8 cellular contexts compared by ENCODE assay signal in the genomic region with DNA sequence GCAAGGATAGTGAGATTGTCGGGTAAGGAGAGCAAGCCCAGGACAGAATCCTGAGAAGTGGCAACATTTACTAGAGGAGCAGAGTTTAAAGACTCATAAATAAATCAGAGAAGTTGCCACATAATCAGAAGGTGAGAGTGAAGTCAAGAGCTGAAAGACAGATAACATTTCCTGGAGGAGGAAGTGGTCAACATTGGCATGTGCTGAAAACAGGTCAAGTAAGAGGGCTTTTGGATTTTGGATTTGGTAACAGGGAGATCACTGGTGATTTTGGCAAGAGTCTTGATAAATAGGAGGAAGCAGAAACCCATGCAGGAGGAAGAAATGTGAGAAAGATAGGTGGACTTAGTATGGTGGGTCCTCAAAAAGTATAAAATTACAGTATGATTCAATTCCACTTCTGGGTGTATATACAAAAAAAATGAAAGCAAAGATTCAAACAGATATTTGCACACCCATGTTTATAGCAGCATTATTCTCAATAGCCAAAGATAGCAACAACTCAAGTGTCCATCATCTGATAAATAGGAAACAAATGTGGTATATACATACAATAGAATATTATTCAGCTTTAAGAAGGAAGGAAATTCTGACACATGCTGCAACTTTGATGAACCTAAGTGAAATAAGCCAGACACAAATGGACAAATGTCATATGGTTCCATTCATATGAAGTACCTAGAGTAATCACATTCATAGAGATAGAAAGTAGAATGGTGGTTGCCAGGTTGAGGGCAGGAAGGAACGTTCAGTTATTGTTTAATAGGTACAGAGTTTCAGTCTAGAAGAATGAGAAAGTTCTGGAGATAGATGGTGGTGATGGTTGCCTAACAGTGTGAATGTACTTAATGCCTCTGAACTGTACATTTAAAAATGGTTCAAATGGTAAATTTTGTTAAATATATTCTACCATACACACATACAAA. TPM values are rescaled to one million over a fixed set of nuclear protein-coding genes. Genes with fewer than 3 reads are reported as not detected.
DNase-seq lines count a peak whose midpoint lies in the region; ATAC-seq, FAIRE-seq and TF ChIP-seq lines count a peak whose summit lies in the region.

No MANE protein-coding gene starts in this region.

- peaks cover 81% of the 10 kb centered on the region for H3K4me1 Mint-ChIP-seq in activated T-helper 1 cell treated with anti-CD3 and anti-CD28 coated beads, Interleukin-12 subunit alpha, Interleukin-12 subunit beta, Interleukin-2, Interleukin-4 antibody, amounts not matched to agents 30 ng/mL and 10 ng/mL and 1 ng/mL, durations not matched to agents 14 hours and 24 hours and 36 hours (ENCODE audit: low read depth)

- no peak for TF ChIP-seq RAD21 in A549 (conservative IDR thresholded peaks at IDR 0.05 in 1 of 2, IDR thresholded peaks at IDR 0.05 in 1 of 2)

- CTCF ChIA-PET in A549 (lab: Yijun Ruan, JAX): no interaction called here

- no peak for TF ChIP-seq CTCF in A549 (IDR thresholded peaks at IDR 0.05)
- no peak for TF ChIP-seq CTCF in vagina (IDR thresholded peaks at IDR 0.05)
- no peak for TF ChIP-seq CTCF in D721Med (IDR thresholded peaks at IDR 0.05; ENCODE audit: insufficient read depth, missing control alignments)

- no peak for ATAC-seq in A549
- ATAC-seq in GM19438 (IDR thresholded peaks at IDR 0.05; ENCODE audit: low read depth, unreplicated experiment): peak; percentile 66
- ATAC-seq in HG03460 (IDR thresholded peaks at IDR 0.05; ENCODE audit: unreplicated experiment): peak; percentile 64

- no peaks in the 10 kb centered on the region for H3K27me3 ChIP-seq in vagina

- no peak for DNase-seq in A549 (ENCODE audit: low read depth in 1 of 2, low spot score in 1 of 2)
- DNase-seq in activated T-helper 1 cell treated with anti-CD3 and anti-CD28 coated beads, Interleukin-12 subunit alpha, Interleukin-12 subunit beta, Interleukin-2, Interleukin-4 antibody, amounts not matched to agents 30 ng/mL and 10 ng/mL and 1 ng/mL, durations not matched to agents 14 hours and 24 hours and 36 hours (ENCODE audit: low spot score): no peak
- no peak for DNase-seq in vagina (ENCODE audit: extremely low spot score in 2 of 2)
- DNase-seq in NCI-H187 treated with DMSO at 0.1 percent for 48 hours (lab: John Stamatoyannopoulos, UW): no peak
- DNase-seq in D721Med (ENCODE audit: insufficient read length, low spot score): no peak
- no peak for DNase-seq in NCI-H146 treated with DMSO at 0.1 percent for 48 hours (lab: John Stamatoyannopoulos, UW; ENCODE audit: unreplicated experiment)

- H3K27me3 Mint-ChIP-seq in activated T-helper 1 cell treated with anti-CD3 and anti-CD28 coated beads, Interleukin-12 subunit alpha, Interleukin-12 subunit beta, Interleukin-2, Interleukin-4 antibody, amounts not matched to agents 30 ng/mL and 10 ng/mL and 1 ng/mL, durations not matched to agents 14 hours and 24 hours and 36 hours (ENCODE audit: insufficient read depth): no peaks in the 10 kb centered on the region

- peak overlapping the region; percentile 70 for H3K27ac Mint-ChIP-seq in activated T-helper 1 cell treated with anti-CD3 and anti-CD28 coated beads, Interleukin-12 subunit alpha, Interleukin-12 subunit beta, Interleukin-2, Interleukin-4 antibody, amounts not matched to agents 30 ng/mL and 10 ng/mL and 1 ng/mL, durations not matched to agents 14 hours and 24 hours and 36 hours

- intact Hi-C loops in activated T-helper 1 cell treated with anti-CD3 and anti-CD28 coated beads, Interleukin-12 subunit alpha, Interleukin-12 subunit beta, Interleukin-2, Interleukin-4 antibody, amounts not matched to agents 30 ng/mL and 10 ng/mL and 1 ng/mL, durations not matched to agents 14 hours and 24 hours and 36 hours (cut with micrococcal nuclease): loop anchor here (1.0 to 5.0 kb wide), 4 partner anchors 9 to 169 kb away; no protein-coding TSS in a partner anchor
- intact Hi-C loops in vagina (cut with DNase I): no loop called here

- FAIRE-seq in A549 (lab: Jason Lieb, UNC): peak; percentile 56
- no peak for FAIRE-seq in D721Med (lab: Jason Lieb, UNC)

- H3K4me2 ChIP-seq in A549: no peak overlapping the region

- H3K27ac ChIP-seq in A549 (no peak overlapping the region), vagina (peak overlapping the region; percentile 4)

- H3K9me3 ChIP-seq in A549 (no peaks in the 10 kb centered on the region), vagina (no peaks in the 10 kb centered on the region)

- no peak overlapping the region for H3K4me3 ChIP-seq in A549
- H3K4me3 ChIP-seq in vagina: no peak overlapping the region

- 77% methylated on average over 2 of the region's 2 CpGs for WGBS in A549 (ENCODE audit: missing lambda C conversion rate)

- H3K4me3 Mint-ChIP-seq in activated T-helper 1 cell treated with anti-CD3 and anti-CD28 coated beads, Interleukin-12 subunit alpha, Interleukin-12 subunit beta, Interleukin-2, Interleukin-4 antibody, amounts not matched to agents 30 ng/mL and 10 ng/mL and 1 ng/mL, durations not matched to agents 14 hours and 24 hours and 36 hours: peak overlapping the region; percentile 57

- TF ChIP-seq POLR2A in A549 (IDR thresholded peaks at IDR 0.05; ENCODE audit: low read length): no peak
- no peak for TF ChIP-seq POLR2A in vagina (IDR thresholded peaks at IDR 0.05)

- H3K4me1 ChIP-seq in A549 (peaks cover 4% of the 10 kb centered on the region; the same call in 2 of the 3 replicates), vagina (no peaks in the 10 kb centered on the region)

- H3K9me3 Mint-ChIP-seq in activated T-helper 1 cell treated with anti-CD3 and anti-CD28 coated beads, Interleukin-12 subunit alpha, Interleukin-12 subunit beta, Interleukin-2, Interleukin-4 antibody, amounts not matched to agents 30 ng/mL and 10 ng/mL and 1 ng/mL, durations not matched to agents 14 hours and 24 hours and 36 hours: peaks cover 4% of the 10 kb centered on the region

- no peaks in the 10 kb centered on the region for H3K36me3 ChIP-seq in vagina

- POLR2A ChIA-PET in A549 (lab: Yijun Ruan, JAX): no interaction called here

- H3K36me3 Mint-ChIP-seq in activated T-helper 1 cell treated with anti-CD3 and anti-CD28 coated beads, Interleukin-12 subunit alpha, Interleukin-12 subunit beta, Interleukin-2, Interleukin-4 antibody, amounts not matched to agents 30 ng/mL and 10 ng/mL and 1 ng/mL, durations not matched to agents 14 hours and 24 hours and 36 hours (ENCODE audit: low read depth): peaks cover 1% of the 10 kb centered on the region

- no peak for TF ChIP-seq EP300 in A549 (IDR thresholded peaks at IDR 0.05)

TF ChIP-seq in A549, 52 proteins besides CTCF, POLR2A, EP300 and RAD21:
- TF ChIP-seq, protein P1, sequence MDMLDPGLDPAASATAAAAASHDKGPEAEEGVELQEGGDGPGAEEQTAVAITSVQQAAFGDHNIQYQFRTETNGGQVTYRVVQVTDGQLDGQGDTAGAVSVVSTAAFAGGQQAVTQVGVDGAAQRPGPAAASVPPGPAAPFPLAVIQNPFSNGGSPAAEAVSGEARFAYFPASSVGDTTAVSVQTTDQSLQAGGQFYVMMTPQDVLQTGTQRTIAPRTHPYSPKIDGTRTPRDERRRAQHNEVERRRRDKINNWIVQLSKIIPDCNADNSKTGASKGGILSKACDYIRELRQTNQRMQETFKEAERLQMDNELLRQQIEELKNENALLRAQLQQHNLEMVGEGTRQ (IDR thresholded peaks at IDR 0.05): no peak
- TF ChIP-seq ZSCAN20 (CRISPR knock-in tag; IDR thresholded peaks at IDR 0.05) (no peak), CHD2 (IDR thresholded peaks at IDR 0.05; ENCODE audit: low read length, partially characterized antibody) (no peak), JUN (IDR thresholded peaks at IDR 0.05) (no peak), ZC3H11A (IDR thresholded peaks at IDR 0.05) (no peak)

RNA-seq across cellular contexts. Expression of a gene that starts 27.3 kb away (rescaled TPM):
- polyA plus RNA-seq in A549 (2011; rRNA removed): 92.5 and 114 TPM in 2 replicates
- polyA plus RNA-seq in A549 (2012; cell fraction: cytosol; rRNA removed): 38.1 and 53.4 TPM in 2 replicates
- 23.1 and 23.7 TPM in 2 replicates for polyA plus RNA-seq in A549 (2012; cell fraction: nucleus; rRNA removed)
- polyA plus RNA-seq in A549 (2017; fragmentation: RNase III; extraction: RNeasy Plus Mini Kit Qiagen cat#74134 plus additional on column Dnase treatment): 59.6 to 60.5 TPM (median 59.9 TPM) in 3 replicates
- polyA minus RNA-seq in A549 (2011; rRNA and poly(A)+ RNA removed): 330 and 339 TPM in 2 replicates
- 295 and 308 TPM in 2 replicates for total RNA-seq in activated T-helper 1 cell treated with anti-CD3 and anti-CD28 coated beads, Interleukin-12 subunit alpha, Interleukin-12 subunit beta, Interleukin-2, Interleukin-4 antibody, amounts not matched to agents 30 ng/mL and 10 ng/mL and 1 ng/mL, durations not matched to agents 14 hours and 24 hours and 36 hours
- 311 TPM for total RNA-seq in vagina

Comparison
In these comparisons a context has a peak if more than half of its experiments do, and no peak if none do; other contexts are left out.
1. ATAC-seq: peak in GM19438 (single experiment) and HG03460 (single experiment); none in A549 (0 of 2).